8 cellular contexts compared by ENCODE assay signal in genomic region chr4:174423257-174423944, GRCh38.
DNase-seq lines count a peak whose midpoint lies in the region; ATAC-seq and TF ChIP-seq lines count a peak whose summit lies in the region.

No MANE protein-coding gene starts in this region.

- CTCF ChIA-PET in MCF 10A (lab: Yijun Ruan, JAX), result interaction anchor here (0.8 to 1.7 kb wide), 4 partner anchors 21 to 100 kb away, joined by 3 to 6 read pairs (median 4); no protein-coding TSS in a partner anchor

- no peak for TF ChIP-seq POLR2A in breast epithelium (IDR thresholded peaks at IDR 0.05)

- BruUV-seq in MCF 10A (replicated peaks; lab: Mats Ljungman, UMichigan), result no TSS peak

- intact Hi-C loops in MCF 10A (cut with micrococcal nuclease) (no loop called here), breast epithelium (cut with DNase I; ENCODE audit: low total_unique reads) (no loop called here)
- intact Hi-C loops in activated T-helper 2 cell treated with anti-CD3 and anti-CD28 coated beads, Interferon-gamma antibody, Interleukin-2, Interleukin-4, amounts not matched to agents 10 μg/mL and 5 μg/mL and 100 μg/mL, durations not matched to agents 14 hours and 24 hours and 36 hours (cut with micrococcal nuclease), result no loop called here

- H3K4me3 Mint-ChIP-seq in MCF 10A (ENCODE audit: unreplicated experiment), result peak overlapping the region; percentile 54
- peak overlapping the region; percentile 26 to 47 for H3K4me3 Mint-ChIP-seq in stimulated activated naive CD8-positive, alpha-beta T cell treated with anti-CD3 and anti-CD28 coated beads, Interleukin-15, amount 100 ng/mL, for 72 hours
- H3K4me3 Mint-ChIP-seq in activated T-helper 2 cell treated with anti-CD3 and anti-CD28 coated beads, Interferon-gamma antibody, Interleukin-2, Interleukin-4, amounts not matched to agents 10 μg/mL and 5 μg/mL and 100 μg/mL, durations not matched to agents 14 hours and 24 hours and 36 hours (ENCODE audit: low read depth), result no peak overlapping the region

- DNase-seq in MCF 10A (ENCODE audit: unreplicated experiment) (peak; percentile 93), breast epithelium (ENCODE audit: low spot score in 2 of 2) (no peak), RWPE2 (ENCODE audit: low spot score) (peak; percentile 75), fibroblast of peridontal ligament (ENCODE audit: extremely low read depth) (peak; percentile 40), DMS79 (lab: John Stamatoyannopoulos, UW) (no peak)
- DNase-seq in stimulated activated naive CD8-positive, alpha-beta T cell treated with anti-CD3 and anti-CD28 coated beads, Interleukin-15, amount 100 ng/mL, for 72 hours, result peak; percentile 10 to 34
- DNase-seq in activated T-helper 2 cell treated with anti-CD3 and anti-CD28 coated beads, Interferon-gamma antibody, Interleukin-2, Interleukin-4, amounts not matched to agents 10 μg/mL and 5 μg/mL and 100 μg/mL, durations not matched to agents 14 hours and 24 hours and 36 hours (ENCODE audit: low spot score), result no peak

- peaks cover 12% of the 10 kb centered on the region for H3K4me1 Mint-ChIP-seq in MCF 10A (ENCODE audit: insufficient read depth, unreplicated experiment)
- peaks cover 38% of the 10 kb centered on the region for H3K4me1 Mint-ChIP-seq in stimulated activated naive CD8-positive, alpha-beta T cell treated with anti-CD3 and anti-CD28 coated beads, Interleukin-15, amount 100 ng/mL, for 72 hours
- H3K4me1 Mint-ChIP-seq in activated T-helper 2 cell treated with anti-CD3 and anti-CD28 coated beads, Interferon-gamma antibody, Interleukin-2, Interleukin-4, amounts not matched to agents 10 μg/mL and 5 μg/mL and 100 μg/mL, durations not matched to agents 14 hours and 24 hours and 36 hours (ENCODE audit: low read depth), result peaks cover 16% of the 10 kb centered on the region

- H3K27me3 ChIP-seq in breast epithelium (no peaks in the 10 kb centered on the region), RWPE2 (ENCODE audit: insufficient read depth, poor library complexity, severe bottlenecking) (no peaks in the 10 kb centered on the region)

- H3K4me3 ChIP-seq in breast epithelium (no peak overlapping the region), RWPE2 (ENCODE audit: severe bottlenecking) (no peak overlapping the region)

- no peaks in the 10 kb centered on the region for H3K9me3 Mint-ChIP-seq in MCF 10A (ENCODE audit: unreplicated experiment)
- H3K9me3 Mint-ChIP-seq in stimulated activated naive CD8-positive, alpha-beta T cell treated with anti-CD3 and anti-CD28 coated beads, Interleukin-15, amount 100 ng/mL, for 72 hours, result no peaks in the 10 kb centered on the region
- no peaks in the 10 kb centered on the region for H3K9me3 Mint-ChIP-seq in activated T-helper 2 cell treated with anti-CD3 and anti-CD28 coated beads, Interferon-gamma antibody, Interleukin-2, Interleukin-4, amounts not matched to agents 10 μg/mL and 5 μg/mL and 100 μg/mL, durations not matched to agents 14 hours and 24 hours and 36 hours

- H3K27me3 Mint-ChIP-seq in MCF 10A (ENCODE audit: insufficient read depth, unreplicated experiment), result no peaks in the 10 kb centered on the region
- H3K27me3 Mint-ChIP-seq in stimulated activated naive CD8-positive, alpha-beta T cell treated with anti-CD3 and anti-CD28 coated beads, Interleukin-15, amount 100 ng/mL, for 72 hours, result no peaks in the 10 kb centered on the region
- H3K27me3 Mint-ChIP-seq in activated T-helper 2 cell treated with anti-CD3 and anti-CD28 coated beads, Interferon-gamma antibody, Interleukin-2, Interleukin-4, amounts not matched to agents 10 μg/mL and 5 μg/mL and 100 μg/mL, durations not matched to agents 14 hours and 24 hours and 36 hours (ENCODE audit: low read depth), result no peaks in the 10 kb centered on the region

- H3K27ac ChIP-seq in breast epithelium (no peak overlapping the region), RWPE2 (ENCODE audit: poor library complexity, severe bottlenecking) (peak overlapping the region; percentile 44)

- peak overlapping the region; percentile 69 for H3K27ac Mint-ChIP-seq in MCF 10A (ENCODE audit: low read depth, unreplicated experiment)
- H3K27ac Mint-ChIP-seq in stimulated activated naive CD8-positive, alpha-beta T cell treated with anti-CD3 and anti-CD28 coated beads, Interleukin-15, amount 100 ng/mL, for 72 hours, result peak overlapping the region in 1 of 2 donors; percentile 44
- no peak overlapping the region for H3K27ac Mint-ChIP-seq in activated T-helper 2 cell treated with anti-CD3 and anti-CD28 coated beads, Interferon-gamma antibody, Interleukin-2, Interleukin-4, amounts not matched to agents 10 μg/mL and 5 μg/mL and 100 μg/mL, durations not matched to agents 14 hours and 24 hours and 36 hours

- ATAC-seq in HG03097 (IDR thresholded peaks at IDR 0.05; ENCODE audit: low FRiP score, unreplicated experiment), result peak; percentile 70
- ATAC-seq in RWPE2 (ENCODE audit: low read depth), result peak; percentile 99
- ATAC-seq in stimulated activated naive CD8-positive, alpha-beta T cell treated with anti-CD3 and anti-CD28 coated beads, Interleukin-15, amount 100 ng/mL, for 72 hours, result peak; percentile 96

- H3K36me3 Mint-ChIP-seq in MCF 10A (ENCODE audit: insufficient read depth, unreplicated experiment), result no peaks in the 10 kb centered on the region
- no peaks in the 10 kb centered on the region for H3K36me3 Mint-ChIP-seq in activated T-helper 2 cell treated with anti-CD3 and anti-CD28 coated beads, Interferon-gamma antibody, Interleukin-2, Interleukin-4, amounts not matched to agents 10 μg/mL and 5 μg/mL and 100 μg/mL, durations not matched to agents 14 hours and 24 hours and 36 hours (ENCODE audit: low read depth)

- POLR2A ChIA-PET in MCF 10A (lab: Yijun Ruan, JAX), result interaction anchor here (0.6 to 2.5 kb wide), 20 partner anchors 10 to 194 kb away, joined by 3 to 14 read pairs (median 4); partner anchors contain the start of gene HPGD

- H3K9me3 ChIP-seq in breast epithelium (no peaks in the 10 kb centered on the region), RWPE2 (ENCODE audit: severe bottlenecking) (no peaks in the 10 kb centered on the region)

- no peaks in the 10 kb centered on the region for H3K4me1 ChIP-seq in breast epithelium
- H3K4me1 ChIP-seq in RWPE2 (ENCODE audit: insufficient read depth, poor library complexity, severe bottlenecking), result peaks cover 17% of the 10 kb centered on the region

- H3K36me3 ChIP-seq in breast epithelium (no peaks in the 10 kb centered on the region), RWPE2 (ENCODE audit: low read depth) (no peaks in the 10 kb centered on the region)

- TF ChIP-seq CTCF in MCF 10A (IDR thresholded peaks at IDR 0.05; ENCODE audit: unreplicated experiment) (no peak), breast epithelium (IDR thresholded peaks at IDR 0.05) (no peak), RWPE2 (IDR thresholded peaks at IDR 0.05; ENCODE audit: poor library complexity, severe bottlenecking) (no peak)

Comparison
In these comparisons a context has a peak if more than half of its experiments do, and no peak if none do; other contexts are left out.
1. DNase-seq: peak in MCF 10A (single experiment), RWPE2 (single experiment), fibroblast of peridontal ligament (single experiment) and stimulated activated naive CD8-positive, alpha-beta T cell treated with anti-CD3 and anti-CD28 coated beads, Interleukin-15, amount 100 ng/mL, for 72 hours (2 of 2); none in breast epithelium (0 of 2), DMS79 (single experiment) and activated T-helper 2 cell treated with anti-CD3 and anti-CD28 coated beads, Interferon-gamma antibody, Interleukin-2, Interleukin-4, amounts not matched to agents 10 μg/mL and 5 μg/mL and 100 μg/mL, durations not matched to agents 14 hours and 24 hours and 36 hours (single experiment).
2. Peak in every context shown above with its lines, with median percentiles within 50 percentile points of each other: ATAC-seq.